20 cellular contexts compared by ENCODE assay signal in the genomic region with DNA sequence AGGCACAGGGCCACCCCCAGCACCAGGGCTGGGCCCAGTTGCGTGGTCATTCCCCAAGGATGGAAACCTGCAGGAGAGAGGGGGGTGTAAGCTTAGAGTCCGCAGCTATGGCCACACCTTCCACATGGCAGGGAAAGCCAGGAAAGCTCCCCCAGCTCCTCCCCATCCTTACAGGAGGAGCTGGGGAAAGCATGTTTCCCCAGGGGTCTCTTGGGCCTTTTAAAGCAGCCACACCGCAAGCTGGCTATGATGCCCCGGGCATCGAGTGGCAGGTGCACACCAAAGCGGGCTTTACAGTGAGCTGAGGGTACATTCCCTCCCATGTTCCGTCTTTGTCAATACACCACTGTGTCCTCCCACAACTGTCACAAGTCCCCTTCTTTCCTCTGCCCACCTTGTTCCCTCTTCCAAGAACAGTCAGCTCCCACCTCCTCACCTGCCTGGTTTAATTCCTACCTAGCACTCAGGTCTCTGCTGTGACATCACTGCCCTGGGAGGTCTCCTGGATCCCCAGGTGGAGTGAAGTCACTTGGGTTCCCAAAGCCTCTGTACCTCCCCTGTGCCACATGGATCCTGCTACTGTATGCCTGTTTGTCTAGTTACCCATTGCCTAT. TPM values are rescaled to one million over a fixed set of nuclear protein-coding genes. Genes with fewer than 3 reads are reported as not detected.
"Had no signal": no experiment of that assay in that cellular context is flagged by ENCODE, and none has a peak within 500 bp of the region (broad histone marks: within the 10 kb centered on the region; RNA-seq: fewer than 3 reads in every experiment).

No MANE protein-coding gene starts in this region.

- H3K4me3 ChIP-seq: hepatocyte, prostate gland, smooth muscle cell, suprapubic skin had no signal

- H3K4me3 Mint-ChIP-seq: activated T-helper 17 cell treated with anti-CD3 and anti-CD28 coated beads, Interleukin-2, amount 50 U/mL, for 72 hours; memory B cell; natural killer cell; stimulated activated naive CD8-positive, alpha-beta T cell treated with anti-CD3 and anti-CD28 coated beads, Interleukin-15, Interleukin-2, amounts not matched to agents 100 ng/mL and 50 ng/mL, for 24 hours had no signal

- H3K27me3 ChIP-seq: hepatocyte, suprapubic skin had no signal

- H3K27ac ChIP-seq: hepatocyte, prostate gland, suprapubic skin had no signal

- H3K27me3 Mint-ChIP-seq: activated T-helper 17 cell treated with anti-CD3 and anti-CD28 coated beads, Interleukin-2, amount 50 U/mL, for 72 hours; memory B cell; stimulated activated naive CD8-positive, alpha-beta T cell treated with anti-CD3 and anti-CD28 coated beads, Interleukin-15, Interleukin-2, amounts not matched to agents 100 ng/mL and 50 ng/mL, for 24 hours had no signal

- DNase-seq: activated CD4-positive, alpha-beta T cell treated with anti-CD3 and anti-CD28 coated beads for 4 hours; activated naive CD4-positive, alpha-beta T cell treated with anti-CD3 and anti-CD28 coated beads, Interleukin-2, amount 50 U/mL, for 16 hours; activated T-cell treated with anti-CD3 and anti-CD28 coated beads for 4 hours; amniotic stem cell; kidney glomerular epithelial cell; left ventricle myocardium superior; natural killer cell; right cardiac atrium; trophoblast cell had no signal

- H3K9me3 ChIP-seq: prostate gland, suprapubic skin had no signal

- H3K36me3 Mint-ChIP-seq: memory B cell, natural killer cell had no signal

- H3K9me3 Mint-ChIP-seq: activated T-helper 17 cell treated with anti-CD3 and anti-CD28 coated beads, Interleukin-2, amount 50 U/mL, for 72 hours; memory B cell; natural killer cell; stimulated activated naive CD8-positive, alpha-beta T cell treated with anti-CD3 and anti-CD28 coated beads, Interleukin-15, Interleukin-2, amounts not matched to agents 100 ng/mL and 50 ng/mL, for 24 hours had no signal

- ATAC-seq: activated T-helper 17 cell treated with anti-CD3 and anti-CD28 coated beads, Interleukin-2, amount 50 U/mL, for 72 hours; esophagus mucosa; left ventricle myocardium superior; natural killer cell; right cardiac atrium had no signal

- H3K27ac Mint-ChIP-seq: activated T-helper 17 cell treated with anti-CD3 and anti-CD28 coated beads, Interleukin-2, amount 50 U/mL, for 72 hours; memory B cell; stimulated activated naive CD8-positive, alpha-beta T cell treated with anti-CD3 and anti-CD28 coated beads, Interleukin-15, Interleukin-2, amounts not matched to agents 100 ng/mL and 50 ng/mL, for 24 hours had no signal

- H3K36me3 ChIP-seq: prostate gland had no signal

RNA-seq across cellular contexts. Expression of gene LSMEM2, which starts 16.8 kb away (rescaled TPM):
- total RNA-seq: dermis microvascular lymphatic vessel endothelial cell; esophagus mucosa; hepatocyte; natural killer cell; osteoblast; prostate gland; T-helper 1 cell treated with Interleukin-12 subunit alpha and Interleukin-12 subunit beta and Interleukin-4 antibody, amounts not matched to agents 30 ng/mL and 1 ng/mL, for 36 hours had no signal
